8 cellular contexts compared by ENCODE assay signal in the genomic region with DNA sequence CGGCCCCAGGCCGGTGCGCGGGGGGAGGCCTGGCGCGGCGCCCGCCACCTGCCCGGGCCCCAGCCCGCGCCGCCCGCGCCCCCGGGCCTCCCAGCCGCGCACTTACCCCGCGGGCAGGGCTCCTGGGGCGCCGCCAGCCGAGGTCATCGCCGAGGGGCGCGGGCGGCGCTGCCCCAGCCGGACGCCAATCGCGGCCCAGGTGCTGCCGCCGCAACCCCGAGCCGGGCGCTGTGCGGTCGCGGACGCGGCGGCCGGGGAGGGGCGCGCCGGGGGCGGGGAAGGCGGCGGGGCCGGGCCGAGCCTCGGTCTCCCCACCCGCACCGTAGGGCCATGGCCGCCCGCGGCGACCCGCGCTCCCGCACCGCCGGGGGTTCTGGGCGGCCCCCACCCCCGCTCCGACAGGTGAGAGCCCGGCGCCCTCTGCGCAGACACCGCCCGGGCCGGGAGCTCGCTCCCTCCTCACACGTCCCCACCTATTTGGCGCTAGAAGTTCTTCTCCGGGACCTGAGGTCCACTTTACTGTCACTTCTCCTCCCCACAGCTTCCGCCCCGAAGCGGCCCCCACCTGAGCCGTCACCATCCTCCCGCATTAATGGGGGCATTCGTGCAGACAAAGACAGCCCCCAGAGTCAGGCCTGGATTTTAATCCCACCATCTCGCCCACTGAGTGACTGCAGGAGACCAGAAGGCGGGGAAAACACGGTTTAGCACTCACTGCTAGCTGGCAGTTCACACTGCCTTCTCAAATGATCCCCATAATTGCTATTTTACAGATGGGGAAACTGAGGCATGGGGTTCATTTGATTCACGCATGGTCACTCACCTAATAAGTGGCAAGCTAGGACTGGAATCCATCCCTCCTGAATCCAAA. TPM values are rescaled to one million over a fixed set of nuclear protein-coding genes. Genes with fewer than 3 reads are reported as not detected.
DNase-seq lines count a peak whose midpoint lies in the region; ATAC-seq and TF ChIP-seq lines count a peak whose summit lies in the region.

A gene (minus strand): TSS at position 232 of the 871 bp plus-strand sequence. CDS start 85 bp downstream, at position 147.

- H3K36me3 ChIP-seq in RWPE2 (ENCODE audit: low read depth) (no peaks in the 10 kb centered on the region), ovary (no peaks in the 10 kb centered on the region)

- no peak within 1 kb of the TSS for H3K27ac ChIP-seq in RWPE2 (ENCODE audit: poor library complexity, severe bottlenecking)
- H3K27ac ChIP-seq in ovary = no peak within 1 kb of the TSS

- H3K9me3 ChIP-seq in RWPE2 (ENCODE audit: severe bottlenecking) (no peaks in the 10 kb centered on the region), ovary (no peaks in the 10 kb centered on the region)

- WGBS in ovary, 3 donors = 4 to 10% (median 7%) methylated on average over 27 to 87 of the region's 87 CpGs

- no peak for TF ChIP-seq POLR2A in ovary (IDR thresholded peaks at IDR 0.05)

- no peak for TF ChIP-seq CTCF in RWPE2 (IDR thresholded peaks at IDR 0.05; ENCODE audit: poor library complexity, severe bottlenecking)
- TF ChIP-seq CTCF in fibroblast of the aortic adventitia (IDR thresholded peaks at IDR 0.05; ENCODE audit: insufficient read depth, low read length) = no peak
- no peak for TF ChIP-seq CTCF in ovary (IDR thresholded peaks at IDR 0.05)

- H3K4me1 ChIP-seq in RWPE2 (ENCODE audit: insufficient read depth, poor library complexity, severe bottlenecking) = no peaks in the 10 kb centered on the region
- peaks cover 1% of the 10 kb centered on the region for H3K4me1 ChIP-seq in ovary (ENCODE audit: insufficient read depth)

- H3K4me3 ChIP-seq in RWPE2 (ENCODE audit: severe bottlenecking) = peak within 1 kb of the TSS; percentile 38
- peak within 1 kb of the TSS; percentile 54 for H3K4me3 ChIP-seq in fibroblast of the aortic adventitia (ENCODE audit: low read depth, low read length)
- H3K4me3 ChIP-seq in ovary = peak within 1 kb of the TSS; percentile 33

- peak; percentile 35 for DNase-seq in NCI-H345 (lab: John Stamatoyannopoulos, UW)
- DNase-seq in NCI-H345 treated with DMSO at 0.1 percent for 48 hours (lab: John Stamatoyannopoulos, UW; ENCODE audit: unreplicated experiment) = no peak
- no peak for DNase-seq in RWPE2 (ENCODE audit: low spot score)
- DNase-seq in fibroblast of the aortic adventitia (ENCODE audit: low read depth) = no peak
- DNase-seq in ovary = no peak
- DNase-seq in medulla oblongata (ENCODE audit: extremely low spot score) = no peak
- DNase-seq in NCI-H128 (lab: John Stamatoyannopoulos, UW; ENCODE audit: unreplicated experiment) = no peak

- no peak for TF ChIP-seq EP300 in ovary (IDR thresholded peaks at IDR 0.05)

- H3K27me3 ChIP-seq in RWPE2 (ENCODE audit: insufficient read depth, poor library complexity, severe bottlenecking) (no peaks in the 10 kb centered on the region), ovary (no peaks in the 10 kb centered on the region)

- intact Hi-C loops in ovary (cut with DNase I) = no loop called here

- ATAC-seq in RWPE2 (ENCODE audit: low read depth) = peak; percentile 24; the same call in 1 of the 3 replicates
- ATAC-seq in HG03175 (IDR thresholded peaks at IDR 0.05; ENCODE audit: unreplicated experiment) = no peak

RNA-seq across cellular contexts. Expression of the gene that starts here (rescaled TPM):
- 0.25 and 2.0 TPM in 2 replicates for total RNA-seq in fibroblast of the aortic adventitia (ENCODE audit: low replicate concordance)
- total RNA-seq in ovary = 10 to 100 TPM in 1 of 7 donors, 1 to 10 TPM in 1, under 1 TPM in 5; 0.28 to 10.7 (median 0.62) TPM
- 1 to 10 TPM in 1 of 2 donors, under 1 TPM in 1; 0.47 to 1.2 TPM for polyA plus RNA-seq in ovary
